ENCODE assay signal across 1 cellular context in genomic region chr15:100873029-100873677, GRCh38.
TF ChIP-seq lines count a peak whose summit lies in the region.

No MANE protein-coding gene starts in this region.

TF ChIP-seq in HepG2, 621 proteins besides CTCF, POLR2A, EP300 and RAD21:
- TF ChIP-seq CEBPB (IDR thresholded peaks at IDR 0.05; ENCODE audit: borderline replicate concordance, low read depth, low read length) (peak; percentile 78), TEAD2 (CRISPR knock-in tag; IDR thresholded peaks at IDR 0.05) (no peak), GTF2F1 (IDR thresholded peaks at IDR 0.05; ENCODE audit: low read length) (no peak), RORA (CRISPR knock-in tag; IDR thresholded peaks at IDR 0.05) (no peak), HOXD1 (CRISPR knock-in tag; IDR thresholded peaks at IDR 0.05) (no peak), ZNF326 (CRISPR knock-in tag; IDR thresholded peaks at IDR 0.05; ENCODE audit: borderline replicate concordance) (no peak), TEAD3 (CRISPR knock-in tag; optimal IDR thresholded peaks at IDR 0.05; ENCODE audit: borderline replicate concordance) (peak; percentile 10), STAT5B (CRISPR knock-in tag; IDR thresholded peaks at IDR 0.05) (no peak), ELF1 (CRISPR knock-in tag; IDR thresholded peaks at IDR 0.05) (0 out of 2 replicates have a peak, but pooled peaks have one; percentile 37), GABPA (IDR thresholded peaks at IDR 0.05; ENCODE audit: low read depth, low read length) (no peak), GABPA (CRISPR knock-in tag; IDR thresholded peaks at IDR 0.05; ENCODE audit: low read depth) (peak; percentile 24; the same call in 1 of the 2 replicates), ELF3 (CRISPR knock-in tag; IDR thresholded peaks at IDR 0.05) (peak; percentile 47; the same call in 1 of the 2 replicates), ZNF251 (CRISPR knock-in tag; IDR thresholded peaks at IDR 0.05) (no peak), CEBPG (CRISPR knock-in tag; IDR thresholded peaks at IDR 0.05) (peak; percentile 67), SMC3 (IDR thresholded peaks at IDR 0.05; ENCODE audit: low read length) (peak; percentile 96), ZNF333 (CRISPR knock-in tag; IDR thresholded peaks at IDR 0.05; ENCODE audit: borderline replicate concordance) (no peak), NFE2L2 (IDR thresholded peaks at IDR 0.05; ENCODE audit: low read length) (no peak), TSC22D2 (CRISPR knock-in tag; IDR thresholded peaks at IDR 0.05; ENCODE audit: borderline replicate concordance) (no peak), IRF2 (CRISPR knock-in tag; IDR thresholded peaks at IDR 0.05) (no peak), STAG1 (CRISPR knock-in tag; IDR thresholded peaks at IDR 0.05) (peak; percentile 83)
- TF ChIP-seq, protein P1, sequence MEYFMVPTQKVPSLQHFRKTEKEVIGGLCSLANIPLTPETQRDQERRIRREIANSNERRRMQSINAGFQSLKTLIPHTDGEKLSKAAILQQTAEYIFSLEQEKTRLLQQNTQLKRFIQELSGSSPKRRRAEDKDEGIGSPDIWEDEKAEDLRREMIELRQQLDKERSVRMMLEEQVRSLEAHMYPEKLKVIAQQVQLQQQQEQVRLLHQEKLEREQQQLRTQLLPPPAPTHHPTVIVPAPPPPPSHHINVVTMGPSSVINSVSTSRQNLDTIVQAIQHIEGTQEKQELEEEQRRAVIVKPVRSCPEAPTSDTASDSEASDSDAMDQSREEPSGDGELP (IDR thresholded peaks at IDR 0.05; ENCODE audit: borderline replicate concordance, low read depth) = no peak
